ENCODE assay signal across 1 cellular context in genomic region chr5:3194684-3195083, GRCh38.
TF ChIP-seq lines count a peak whose summit lies in the region.

No MANE protein-coding gene starts in this region.

TF ChIP-seq in GM23338, 12 proteins besides CTCF, POLR2A, EP300 and RAD21 (continued from another document):
- no peak for TF ChIP-seq ZNF462 (CRISPR knock-in tag; IDR thresholded peaks at IDR 0.05)
